ENCODE assay signal across 12 cellular contexts in the genomic region with DNA sequence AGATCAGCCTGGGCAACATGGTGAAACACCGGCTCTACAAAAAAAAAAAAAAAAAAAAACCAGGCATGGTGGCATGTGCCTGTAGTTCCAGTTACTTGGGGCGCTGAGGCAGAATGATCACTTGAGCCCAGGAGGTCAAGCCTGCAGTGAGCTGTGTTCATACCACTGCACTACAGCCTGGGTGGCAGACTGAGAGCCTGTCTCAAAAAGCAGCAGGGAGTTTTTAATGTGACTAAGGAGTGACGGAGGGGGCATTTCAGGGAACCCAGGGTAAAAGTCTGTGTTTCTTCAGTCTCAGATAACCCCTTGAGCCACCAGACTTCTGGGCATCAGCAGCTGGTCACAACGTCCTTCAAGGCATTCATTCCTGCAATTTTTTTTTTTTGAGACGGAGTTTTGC. TPM values are rescaled to one million over a fixed set of nuclear protein-coding genes. Genes with fewer than 3 reads are reported as not detected.
A peak's percentile ranks its signal among the peaks of the same experiment; 100 is the strongest.
DNase-seq lines count a peak whose midpoint lies in the region; ATAC-seq and TF ChIP-seq lines count a peak whose summit lies in the region.
"Had no signal": no experiment of that assay in that cellular context is flagged by ENCODE, and none has a peak within 500 bp of the region (broad histone marks: within the 10 kb centered on the region; RNA-seq: fewer than 3 reads in every experiment).

No MANE protein-coding gene starts in this region.

- H3F3A ChIP-seq in neural progenitor cell (ENCODE audit: low read depth), result peaks cover 61% of the 10 kb centered on the region

- no peak overlapping the region for H3K14ac ChIP-seq in IMR-90 (replicated peaks; ENCODE audit: low read depth, low read length)

- H3K27ac Mint-ChIP-seq in CD8-positive, alpha-beta T cell, result peak overlapping the region; percentile 52
- H3K27ac Mint-ChIP-seq in neural progenitor cell, result no peak overlapping the region

- H3K9me3 Mint-ChIP-seq in CD8-positive, alpha-beta T cell, result no peaks in the 10 kb centered on the region
- H3K9me3 Mint-ChIP-seq in neural progenitor cell, result no peaks in the 10 kb centered on the region

- H3K4me1 ChIP-seq in CD8-positive, alpha-beta T cell (ENCODE audit: insufficient read depth, low read length), result peaks cover 16% of the 10 kb centered on the region
- peaks cover 13% of the 10 kb centered on the region for H3K4me1 ChIP-seq in IMR-90 (ENCODE audit: control insufficient read depth, insufficient read depth, low read length)
- no peaks in the 10 kb centered on the region for H3K4me1 ChIP-seq in colonic mucosa
- H3K4me1 ChIP-seq in neural progenitor cell, result peaks cover 34% of the 10 kb centered on the region

- no peak for TF ChIP-seq CTCF in CD8-positive, alpha-beta T cell (IDR thresholded peaks at IDR 0.05)
- TF ChIP-seq CTCF in IMR-90 (conservative IDR thresholded peaks at IDR 0.05; ENCODE audit: low read depth, low read length) (no peak), colonic mucosa (IDR thresholded peaks at IDR 0.05) (no peak), neural progenitor cell (IDR thresholded peaks at IDR 0.05) (no peak), omental fat pad (IDR thresholded peaks at IDR 0.05) (no peak)

- no TSS peak for BruUV-seq in IMR-90 (replicated peaks; lab: Mats Ljungman, UMichigan)

- no peak overlapping the region for H2AK9ac ChIP-seq in IMR-90 (replicated peaks; ENCODE audit: low read depth, low read length, poor library complexity)

- TF ChIP-seq RAD21 in IMR-90 (IDR thresholded peaks at IDR 0.05; ENCODE audit: low read length), result no peak

- no peak overlapping the region for H3K23ac ChIP-seq in IMR-90 (ENCODE audit: low read depth, low read length)

- peaks cover 8% of the 10 kb centered on the region for H3K36me3 ChIP-seq in CD8-positive, alpha-beta T cell (ENCODE audit: insufficient read depth, low read length)
- H3K36me3 ChIP-seq in IMR-90 (ENCODE audit: control insufficient read depth, insufficient read depth, low read length), result no peaks in the 10 kb centered on the region
- H3K36me3 ChIP-seq in colonic mucosa, result no peaks in the 10 kb centered on the region
- no peaks in the 10 kb centered on the region for H3K36me3 ChIP-seq in neural progenitor cell
- H3K36me3 ChIP-seq: cardiac muscle cell had no signal

- 75% methylated on average over 2 of the region's 5 CpGs; no CpG with 5 or more reads in 1 of the 2 experiments for WGBS in IMR-90 (ENCODE audit: extremely low coverage in 2 of 2, insufficient read length in 1 of 2), 2 experiments

- no peaks in the 10 kb centered on the region for H3K79me2 ChIP-seq in neural progenitor cell (ENCODE audit: low read depth)

- H3K56ac ChIP-seq in IMR-90 (ENCODE audit: extremely low read depth, insufficient read depth, low read length), result no peak overlapping the region

- peaks cover 4% of the 10 kb centered on the region in 2 experiments; a peak in 2 of 4 replicates for H3K79me1 ChIP-seq in IMR-90 (ENCODE audit: low read depth in 1 of 2, low read length in 2 of 2)

- no peak for DNase-seq in CD8-positive, alpha-beta T cell
- no peak for DNase-seq in IMR-90
- no peak for DNase-seq in colonic mucosa
- peak; percentile 65 for DNase-seq in neural progenitor cell (ENCODE audit: low spot score)
- DNase-seq in omental fat pad (ENCODE audit: low spot score), result no peak
- DNase-seq: Kasumi-1, T1000 had no signal

- H2AFZ ChIP-seq in IMR-90 (replicated peaks; ENCODE audit: low read length, poor library complexity), result no peak overlapping the region
- no peak overlapping the region for H2AFZ ChIP-seq in neural progenitor cell (replicated peaks)

- H3K4me3 Mint-ChIP-seq in CD8-positive, alpha-beta T cell, result no peak overlapping the region
- no peak overlapping the region for H3K4me3 Mint-ChIP-seq in neural progenitor cell

- H4K8ac ChIP-seq in IMR-90 (ENCODE audit: low read depth in 2 of 2, low read length in 2 of 2), result no peak overlapping the region; a peak in 1 of 4 replicates

- peaks cover 23% of the 10 kb centered on the region for H3K4me1 Mint-ChIP-seq in CD8-positive, alpha-beta T cell (ENCODE audit: low read depth)
- H3K4me1 Mint-ChIP-seq in neural progenitor cell, result peaks cover 33% of the 10 kb centered on the region

- peak overlapping the region; percentile 63 for H2BK5ac ChIP-seq in IMR-90 (ENCODE audit: low read depth, low read length, poor library complexity, severe bottlenecking)

- peak overlapping the region; percentile 36; the same call in 1 of the 2 replicates for H3K4ac ChIP-seq in IMR-90 (ENCODE audit: low read depth, low read length)

- dilution Hi-C loops in IMR-90 (cut with HindIII; ENCODE audit: low sequenced_read_pairs, unreplicated experiment), result no loop called here

- no peaks in the 10 kb centered on the region for H3K27me3 ChIP-seq in CD8-positive, alpha-beta T cell (ENCODE audit: insufficient read depth, low read length)
- no peaks in the 10 kb centered on the region for H3K27me3 ChIP-seq in IMR-90 (ENCODE audit: control insufficient read depth, insufficient read depth, low read length)
- H3K27me3 ChIP-seq in colonic mucosa, result no peaks in the 10 kb centered on the region
- H3K27me3 ChIP-seq in neural progenitor cell, result peaks cover 9% of the 10 kb centered on the region
- H3K27me3 ChIP-seq: cardiac muscle cell had no signal

- H2AK5ac ChIP-seq in IMR-90 (ENCODE audit: low read depth, low read length), result peak overlapping the region; percentile 38; the same call in 1 of the 2 replicates

- no peak for ATAC-seq in CD8-positive, alpha-beta T cell
- no peak for ATAC-seq in IMR-90 (ENCODE audit: low read depth)
- no peak for ATAC-seq in HG02938 (IDR thresholded peaks at IDR 0.05; ENCODE audit: unreplicated experiment)
- ATAC-seq in HG03460 (IDR thresholded peaks at IDR 0.05; ENCODE audit: unreplicated experiment), result no peak
- no peak for ATAC-seq in HG03108 (IDR thresholded peaks at IDR 0.05; ENCODE audit: unreplicated experiment)
- ATAC-seq in omental fat pad (ENCODE audit: low FRiP score), result no peak

- H3K4me2 ChIP-seq in IMR-90 (ENCODE audit: low read depth, low read length), result no peak overlapping the region
- H3K4me2 ChIP-seq in neural progenitor cell, result no peak overlapping the region

- no peak overlapping the region for H3K27ac ChIP-seq in CD8-positive, alpha-beta T cell (ENCODE audit: low read depth, low read length)
- no peak overlapping the region for H3K27ac ChIP-seq in IMR-90 (ENCODE audit: insufficient read depth, low read length)
- H3K27ac ChIP-seq in colonic mucosa, result peak overlapping the region; percentile 25
- H3K27ac ChIP-seq in neural progenitor cell, result no peak overlapping the region
- H3K27ac ChIP-seq: cardiac muscle cell had no signal

- H3K4me3 ChIP-seq in CD8-positive, alpha-beta T cell (ENCODE audit: low read depth, low read length), result no peak overlapping the region
- no peak overlapping the region for H3K4me3 ChIP-seq in IMR-90 (ENCODE audit: insufficient read depth, low read depth, low read length)
- H3K4me3 ChIP-seq in colonic mucosa, result no peak overlapping the region
- no peak overlapping the region for H3K4me3 ChIP-seq in neural progenitor cell
- H3K4me3 ChIP-seq: cardiac muscle cell had no signal

- 0 out of 2 replicates have a peak overlapping the region, but pooled peaks have one; percentile 0 for H4K91ac ChIP-seq in IMR-90 (ENCODE audit: insufficient read depth, low read depth, low read length)

- peaks cover 29% of the 10 kb centered on the region for H3K36me3 Mint-ChIP-seq in CD8-positive, alpha-beta T cell
- H3K36me3 Mint-ChIP-seq in neural progenitor cell, result peaks cover 2% of the 10 kb centered on the region

- H2BK120ac ChIP-seq in IMR-90 (ENCODE audit: low read depth, low read length), result no peak overlapping the region

- H3K9ac ChIP-seq in IMR-90 (ENCODE audit: low read depth, low read length) (no peak overlapping the region), colonic mucosa (ENCODE audit: low read depth in 2 of 2, low read length in 2 of 2) (no peak overlapping the region), neural progenitor cell (no peak overlapping the region)

- no peak overlapping the region for H2BK15ac ChIP-seq in IMR-90 (ENCODE audit: low read depth, low read length)

- TF ChIP-seq POLR2A in IMR-90 (IDR thresholded peaks at IDR 0.05; ENCODE audit: low read depth, low read length), result no peak

- CTCF ChIA-PET in CD8-positive, alpha-beta T cell (lab: Charles Lee), result no interaction called here
- CTCF ChIA-PET in IMR-90 (lab: Yijun Ruan, JAX), result no interaction called here

- no peaks in the 10 kb centered on the region; the same call in 1 of the 2 replicates for H4K20me1 ChIP-seq in IMR-90 (ENCODE audit: insufficient read depth, low read length)
- peaks cover 18% of the 10 kb centered on the region for H4K20me1 ChIP-seq in neural progenitor cell (ENCODE audit: low read depth)

- H3K9me1 ChIP-seq in IMR-90 (ENCODE audit: insufficient read depth, low read length), result peaks cover 19% of the 10 kb centered on the region

- POLR2A ChIA-PET in CD8-positive, alpha-beta T cell (lab: Charles Lee), result interaction anchor here (1.0 to 6.4 kb wide), 6 partner anchors 19 to 59 kb away, joined by 3 to 76 read pairs (median 4); partner anchors contain the start of genes CUEDC2 and FBXL15
- POLR2A ChIA-PET in IMR-90 (lab: Charles Lee; ENCODE audit: unreplicated experiment), result interaction anchor here (0.6 kb wide), 1 partner anchor 220 kb away, joined by 7 read pairs; no protein-coding TSS in a partner anchor

- no peak overlapping the region for H4K5ac ChIP-seq in IMR-90 (ENCODE audit: low read depth, low read length)

- intact Hi-C loops in CD8-positive, alpha-beta T cell (cut with DNase I, micrococcal nuclease), result loop anchor here in 1 of 2 experiments (5.0 kb wide), 1 partner anchor 189 kb away; the partner anchor contains the start of gene TRIM8
- intact Hi-C loops in IMR-90 (cut with micrococcal nuclease) (no loop called here), colonic mucosa (cut with DNase I) (no loop called here)

- peak overlapping the region; percentile 27; the same call in 1 of the 2 replicates for H2BK20ac ChIP-seq in IMR-90 (ENCODE audit: low read depth, low read length)

- no peaks in the 10 kb centered on the region for H3K9me3 ChIP-seq in CD8-positive, alpha-beta T cell (ENCODE audit: low read length)
- H3K9me3 ChIP-seq in IMR-90 (ENCODE audit: control insufficient read depth, insufficient read depth, low read length), result no peaks in the 10 kb centered on the region
- H3K9me3 ChIP-seq in colonic mucosa, result no peaks in the 10 kb centered on the region
- no peaks in the 10 kb centered on the region for H3K9me3 ChIP-seq in neural progenitor cell (ENCODE audit: low read depth)

- peak overlapping the region; percentile 1; the same call in 1 of the 2 replicates for H3K18ac ChIP-seq in IMR-90 (ENCODE audit: low read depth, low read length)

- in situ Hi-C loops in IMR-90 (cut with MboI; ENCODE audit: low sequenced_read_pairs), result no loop called here

- H3K27me3 Mint-ChIP-seq in CD8-positive, alpha-beta T cell (ENCODE audit: low read depth), result no peaks in the 10 kb centered on the region
- H3K27me3 Mint-ChIP-seq in neural progenitor cell (ENCODE audit: insufficient read depth, low read depth), result peaks cover 16% of the 10 kb centered on the region

RNA-seq across cellular contexts. Expression of gene C10orf95, which starts 2.2 kb away (rescaled TPM):
- total RNA-seq in CD8-positive, alpha-beta T cell, result under 1 TPM; 0.31 to 0.35 TPM
- total RNA-seq in IMR-90 (2012; rRNA removed), result not detected in 2 replicates
- polyA plus RNA-seq in IMR-90 (2012; rRNA removed), result not detected in 2 replicates
- polyA plus RNA-seq in IMR-90 (2012; cell fraction: cytosol; rRNA removed), result 0.04 TPM in 1 of 2 replicates, not detected in the other
- not detected in 2 replicates for polyA plus RNA-seq in IMR-90 (2012; cell fraction: nucleus; rRNA removed; ENCODE audit: low replicate concordance)
- 1 to 10 TPM; 2.8 to 4.8 TPM for total RNA-seq in colonic mucosa
- total RNA-seq in neural progenitor cell (ENCODE audit: low replicate concordance), result not detected in 2 replicates
- total RNA-seq in omental fat pad, result under 1 TPM in 1 of 4 donors, not detected in 3; 0.84 TPM
- total RNA-seq: cardiac muscle cell, RPMI7951 had no signal

RNA-seq across cellular contexts. Expression of gene CUEDC2, which starts 21.1 kb away (rescaled TPM):
- 10 to 100 TPM; 24.2 to 27.0 TPM for total RNA-seq in CD8-positive, alpha-beta T cell
- total RNA-seq in IMR-90 (2012; rRNA removed) (43.6 and 55.7 TPM in 2 replicates), colonic mucosa (10 to 100 TPM; 30.2 to 32.1 TPM), neural progenitor cell (ENCODE audit: low replicate concordance) (64.0 and 97.4 TPM in 2 replicates), omental fat pad (10 to 100 TPM; 41.1 to 51.6 (median 47.2) TPM)
- polyA plus RNA-seq in IMR-90 (2012; rRNA removed), result 84.9 and 87.6 TPM in 2 replicates
- 81.3 and 97.7 TPM in 2 replicates for polyA plus RNA-seq in IMR-90 (2012; cell fraction: cytosol; rRNA removed)
- polyA plus RNA-seq in IMR-90 (2012; cell fraction: nucleus; rRNA removed; ENCODE audit: low replicate concordance), result 105 and 123 TPM in 2 replicates

RNA-seq across cellular contexts. Expression of gene FBXL15, which starts 32.9 kb away (rescaled TPM):
- 1 to 10 TPM; 7.0 to 7.9 TPM for total RNA-seq in CD8-positive, alpha-beta T cell
- total RNA-seq in IMR-90 (2012; rRNA removed) (2.5 and 3.0 TPM in 2 replicates), colonic mucosa (10 to 100 TPM; 23.7 to 37.3 TPM), neural progenitor cell (ENCODE audit: low replicate concordance) (4.4 and 12.2 TPM in 2 replicates), omental fat pad (10 to 100 TPM; 11.7 to 16.8 (median 15.0) TPM)
- 8.4 and 13.6 TPM in 2 replicates for polyA plus RNA-seq in IMR-90 (2012; rRNA removed)
- polyA plus RNA-seq in IMR-90 (2012; cell fraction: cytosol; rRNA removed), result 18.3 and 20.0 TPM in 2 replicates
- 23.1 and 53.1 TPM in 2 replicates for polyA plus RNA-seq in IMR-90 (2012; cell fraction: nucleus; rRNA removed; ENCODE audit: low replicate concordance)

RNA-seq across cellular contexts. Expression of gene PSD, which starts 34.9 kb away (rescaled TPM):
- total RNA-seq in CD8-positive, alpha-beta T cell, result 10 to 100 TPM; 16.7 to 18.2 TPM
- total RNA-seq in IMR-90 (2012; rRNA removed) (1.4 and 2.0 TPM in 2 replicates), colonic mucosa (10 to 100 TPM in 1 of 2 donors, 1 to 10 TPM in 1; 4.2 to 22.5 TPM), neural progenitor cell (ENCODE audit: low replicate concordance) (0.09 and 2.8 TPM in 2 replicates), omental fat pad (1 to 10 TPM in 2 of 4 donors, under 1 TPM in 1, not detected in 1; 0.44 to 1.6 (median 1.1) TPM)
- polyA plus RNA-seq in IMR-90 (2012; rRNA removed), result 4.4 and 5.8 TPM in 2 replicates
- polyA plus RNA-seq in IMR-90 (2012; cell fraction: cytosol; rRNA removed), result 2.1 and 6.4 TPM in 2 replicates
- polyA plus RNA-seq in IMR-90 (2012; cell fraction: nucleus; rRNA removed; ENCODE audit: low replicate concordance), result 6.6 and 10.9 TPM in 2 replicates

RNA-seq across cellular contexts. Expression of gene ACTR1A, which starts 49.0 kb away (rescaled TPM):
- 10 to 100 TPM; 40.8 to 43.5 TPM for total RNA-seq in CD8-positive, alpha-beta T cell
- 126 and 157 TPM in 2 replicates for total RNA-seq in IMR-90 (2012; rRNA removed)
- 142 and 155 TPM in 2 replicates for polyA plus RNA-seq in IMR-90 (2012; rRNA removed)
- polyA plus RNA-seq in IMR-90 (2012; cell fraction: cytosol; rRNA removed), result 97.3 and 131 TPM in 2 replicates
- 83.9 and 84.0 TPM in 2 replicates for polyA plus RNA-seq in IMR-90 (2012; cell fraction: nucleus; rRNA removed; ENCODE audit: low replicate concordance)
- 10 to 100 TPM; 76.4 to 88.8 TPM for total RNA-seq in colonic mucosa
- total RNA-seq in neural progenitor cell (ENCODE audit: low replicate concordance), result 86.9 and 133 TPM in 2 replicates
- 100 to 1,000 TPM in 3 of 4 donors, 10 to 100 TPM in 1; 81.8 to 117 (median 113) TPM for total RNA-seq in omental fat pad
